10 cellular contexts compared by ENCODE assay signal in genomic region chr10:100739516-100740368, GRCh38. TPM values are rescaled to one million over a fixed set of nuclear protein-coding genes. Genes with fewer than 3 reads are reported as not detected.
DNase-seq lines count a peak whose midpoint lies in the region; ATAC-seq and TF ChIP-seq lines count a peak whose summit lies in the region.
"Had no signal": no experiment of that assay in that cellular context is flagged by ENCODE, and none has a peak within 500 bp of the region (broad histone marks: within the 10 kb centered on the region; RNA-seq: fewer than 3 reads in every experiment).

No MANE protein-coding gene starts in this region.

- peak; percentile 41 for ATAC-seq in GM18909 (IDR thresholded peaks at IDR 0.05; ENCODE audit: poor library complexity, unreplicated experiment)
- no peak for ATAC-seq in stimulated activated memory B cell treated with anti-CD40 and anti-IgM and Interleukin-4, amounts not matched to agents 10 μg/mL and 1 μg/mL and 100 μg/mL, for 72 hours

- no peaks in the 10 kb centered on the region for H3K36me3 Mint-ChIP-seq in progenitor cell of endocrine pancreas (ENCODE audit: insufficient read depth)
- no peaks in the 10 kb centered on the region for H3K36me3 Mint-ChIP-seq in stimulated activated memory B cell treated with anti-CD40 and anti-IgM and Interleukin-4, amounts not matched to agents 10 μg/mL and 1 μg/mL and 100 μg/mL, for 72 hours
- no peaks in the 10 kb centered on the region for H3K36me3 Mint-ChIP-seq in activated CD4-positive, alpha-beta memory T cell treated with anti-CD3 and anti-CD28 coated beads, Interleukin-2, amount 10 ng/mL, durations not matched to agents 7 days and 5 days (ENCODE audit: low read depth)

- TF ChIP-seq CTCF in progenitor cell of endocrine pancreas (IDR thresholded peaks at IDR 0.05; ENCODE audit: unreplicated experiment) = no peak

- H3K4me1 Mint-ChIP-seq in progenitor cell of endocrine pancreas (ENCODE audit: low read depth) = peaks cover 23% of the 10 kb centered on the region
- H3K4me1 Mint-ChIP-seq in stimulated activated memory B cell treated with anti-CD40 and anti-IgM and Interleukin-4, amounts not matched to agents 10 μg/mL and 1 μg/mL and 100 μg/mL, for 72 hours = peaks cover 66% of the 10 kb centered on the region
- H3K4me1 Mint-ChIP-seq in activated CD4-positive, alpha-beta memory T cell treated with anti-CD3 and anti-CD28 coated beads, Interleukin-2, amount 10 ng/mL, durations not matched to agents 7 days and 5 days = peaks cover 35% of the 10 kb centered on the region

- no peaks in the 10 kb centered on the region for H3K9me3 ChIP-seq in iPS DF 6.9 (ENCODE audit: control insufficient read depth, insufficient read depth, low read length)

- no peaks in the 10 kb centered on the region for H3K36me3 ChIP-seq in iPS DF 6.9 (ENCODE audit: control insufficient read depth, insufficient read depth, low read length)

- H3K27ac ChIP-seq in iPS DF 6.9 (ENCODE audit: low read length) = no peak overlapping the region

- peaks cover 97% of the 10 kb centered on the region for H3K27me3 Mint-ChIP-seq in progenitor cell of endocrine pancreas
- peaks cover 98% of the 10 kb centered on the region for H3K27me3 Mint-ChIP-seq in stimulated activated memory B cell treated with anti-CD40 and anti-IgM and Interleukin-4, amounts not matched to agents 10 μg/mL and 1 μg/mL and 100 μg/mL, for 72 hours
- peaks cover 95% of the 10 kb centered on the region for H3K27me3 Mint-ChIP-seq in activated CD4-positive, alpha-beta memory T cell treated with anti-CD3 and anti-CD28 coated beads, Interleukin-2, amount 10 ng/mL, durations not matched to agents 7 days and 5 days

- peak overlapping the region; percentile 3 for H3K27ac Mint-ChIP-seq in progenitor cell of endocrine pancreas
- H3K27ac Mint-ChIP-seq in stimulated activated memory B cell treated with anti-CD40 and anti-IgM and Interleukin-4, amounts not matched to agents 10 μg/mL and 1 μg/mL and 100 μg/mL, for 72 hours = no peak overlapping the region
- H3K27ac Mint-ChIP-seq in activated CD4-positive, alpha-beta memory T cell treated with anti-CD3 and anti-CD28 coated beads, Interleukin-2, amount 10 ng/mL, durations not matched to agents 7 days and 5 days = no peak overlapping the region
- H3K27ac Mint-ChIP-seq: activated B cell treated with CpG ODN at 0.5 μM for 24 hours had no signal

- peak overlapping the region; percentile 4; the same call in 1 of the 2 replicates for H3K4me3 ChIP-seq in iPS DF 6.9 (ENCODE audit: low read length)
- H3K4me3 ChIP-seq: lung had no signal

- DNase-seq in NCI-H526 treated with DMSO at 0.1 percent for 48 hours (lab: John Stamatoyannopoulos, UW) = peak; percentile 10
- DNase-seq in iPS DF 6.9 (ENCODE audit: low read depth, low spot score) = no peak
- DNase-seq in progenitor cell of endocrine pancreas (ENCODE audit: low spot score, unreplicated experiment) = peak; percentile 71
- DNase-seq in NCI-H1930 (lab: John Stamatoyannopoulos, UW) = no peak
- DNase-seq in activated CD4-positive, alpha-beta memory T cell treated with anti-CD3 and anti-CD28 coated beads, Interleukin-2, amount 10 ng/mL, durations not matched to agents 7 days and 5 days = no peak
- DNase-seq: activated B cell treated with CpG ODN at 0.5 μM for 24 hours; activated effector memory CD4-positive, alpha-beta T cell treated with anti-CD3 and anti-CD28 coated beads, Interleukin-2, amount 50 U/mL, for 16 hours had no signal

- POLR2A ChIA-PET in activated CD4-positive, alpha-beta memory T cell treated with anti-CD3 and anti-CD28 coated beads, Interleukin-2, amount 10 ng/mL, durations not matched to agents 7 days and 5 days (lab: Charles Lee) = no interaction called here

- no CpG with 5 or more reads among the region's 56 CpGs for WGBS in iPS DF 6.9 (ENCODE audit: insufficient coverage, insufficient read length)

- peaks cover 96% of the 10 kb centered on the region for H3K27me3 ChIP-seq in iPS DF 6.9 (ENCODE audit: control insufficient read depth, insufficient read depth, low read length)

- H3K9me3 Mint-ChIP-seq in progenitor cell of endocrine pancreas (ENCODE audit: low read depth) = no peaks in the 10 kb centered on the region
- H3K9me3 Mint-ChIP-seq in stimulated activated memory B cell treated with anti-CD40 and anti-IgM and Interleukin-4, amounts not matched to agents 10 μg/mL and 1 μg/mL and 100 μg/mL, for 72 hours = no peaks in the 10 kb centered on the region
- no peaks in the 10 kb centered on the region for H3K9me3 Mint-ChIP-seq in activated CD4-positive, alpha-beta memory T cell treated with anti-CD3 and anti-CD28 coated beads, Interleukin-2, amount 10 ng/mL, durations not matched to agents 7 days and 5 days
- H3K9me3 Mint-ChIP-seq: activated B cell treated with CpG ODN at 0.5 μM for 24 hours had no signal

- peak overlapping the region; percentile 65 for H3K4me3 Mint-ChIP-seq in progenitor cell of endocrine pancreas (ENCODE audit: low read depth)
- H3K4me3 Mint-ChIP-seq in stimulated activated memory B cell treated with anti-CD40 and anti-IgM and Interleukin-4, amounts not matched to agents 10 μg/mL and 1 μg/mL and 100 μg/mL, for 72 hours = no peak overlapping the region
- no peak overlapping the region for H3K4me3 Mint-ChIP-seq in activated CD4-positive, alpha-beta memory T cell treated with anti-CD3 and anti-CD28 coated beads, Interleukin-2, amount 10 ng/mL, durations not matched to agents 7 days and 5 days
- H3K4me3 Mint-ChIP-seq: activated B cell treated with CpG ODN at 0.5 μM for 24 hours had no signal

- peaks cover 11% of the 10 kb centered on the region; the same call in 1 of the 2 replicates for H3K4me1 ChIP-seq in iPS DF 6.9 (ENCODE audit: control insufficient read depth, insufficient read depth, low read length)

- CTCF ChIA-PET in activated CD4-positive, alpha-beta memory T cell treated with anti-CD3 and anti-CD28 coated beads, Interleukin-2, amount 10 ng/mL, durations not matched to agents 7 days and 5 days (lab: Charles Lee) = no interaction called here

RNA-seq across cellular contexts. Expression of gene PAX2, which starts 5.6 kb away (rescaled TPM):
- total RNA-seq in progenitor cell of endocrine pancreas = not detected in 2 replicates
- total RNA-seq in activated CD4-positive, alpha-beta memory T cell treated with anti-CD3 and anti-CD28 coated beads, Interleukin-2, amount 10 ng/mL, durations not matched to agents 7 days and 5 days = not detected
- total RNA-seq: activated B cell treated with CpG ODN at 0.5 μM for 24 hours, lung had no signal

Comparison
In these comparisons a context has a peak if more than half of its experiments do, and no peak if none do; other contexts are left out.
1. DNase-seq: peak in NCI-H526 treated with DMSO at 0.1 percent for 48 hours (single experiment) and progenitor cell of endocrine pancreas (single experiment); none in iPS DF 6.9 (single experiment), NCI-H1930 (0 of 2) and activated CD4-positive, alpha-beta memory T cell treated with anti-CD3 and anti-CD28 coated beads, Interleukin-2, amount 10 ng/mL, durations not matched to agents 7 days and 5 days (single experiment).